ENCODE assay signal across 25 cellular contexts in the genomic region with DNA sequence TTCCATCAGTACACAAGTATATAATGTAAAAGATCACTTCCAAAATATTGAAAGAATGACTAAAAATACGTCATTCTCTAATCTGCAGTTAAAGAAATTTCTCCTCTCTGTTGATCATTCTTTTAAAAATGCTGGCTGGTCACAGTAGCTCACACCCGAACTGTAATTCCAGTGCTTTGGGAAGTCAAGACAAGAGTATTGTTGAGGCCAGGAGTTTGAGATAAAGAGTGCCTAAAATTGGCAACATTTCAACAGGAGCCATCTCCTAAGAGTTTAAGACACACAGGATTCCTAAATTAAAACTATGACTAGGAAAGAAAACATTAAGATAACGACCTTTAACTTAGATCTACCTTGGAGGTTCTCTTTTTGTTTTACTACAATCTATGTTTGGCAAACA. TPM values are rescaled to one million over a fixed set of nuclear protein-coding genes. Genes with fewer than 3 reads are reported as not detected.
A peak's percentile ranks its signal among the peaks of the same experiment; 100 is the strongest.
DNase-seq lines count a peak whose midpoint lies in the region; ATAC-seq, FAIRE-seq and TF ChIP-seq lines count a peak whose summit lies in the region.
"Had no signal": no experiment of that assay in that cellular context is flagged by ENCODE, and none has a peak within 500 bp of the region (broad histone marks: within the 10 kb centered on the region; RNA-seq: fewer than 3 reads in every experiment).

No MANE protein-coding gene starts in this region.

- H3K36me3 ChIP-seq in cardiac muscle cell (no peaks in the 10 kb centered on the region), left ventricle myocardium inferior (no peaks in the 10 kb centered on the region), PC-9 (ENCODE audit: low read depth) (no peaks in the 10 kb centered on the region), esophagus muscularis mucosa (no peaks in the 10 kb centered on the region)
- H3K36me3 ChIP-seq: Peyer's patch had no signal

- peak overlapping the region in 5 of 6 donors; percentile 57 to 95 (median 75) for H3K27ac Mint-ChIP-seq in naive B cell
- H3K27ac Mint-ChIP-seq in stimulated activated naive B cell treated with anti-CD40 and anti-IgM and Interleukin-4, amounts not matched to agents 10 μg/mL and 1 μg/mL and 100 μg/mL, for 72 hours: peak overlapping the region; percentile 51
- H3K27ac Mint-ChIP-seq: CD4-positive, alpha-beta memory T cell; GM23338; H9 had no signal

- no peak for FAIRE-seq in D721Med (lab: Jason Lieb, UNC)
- FAIRE-seq: G401.6, HTR-8/SVneo had no signal

- peaks cover 47 to 80% (median 71%) of the 10 kb centered on the region in 3 donors for H3K4me1 Mint-ChIP-seq in naive B cell
- H3K4me1 Mint-ChIP-seq in stimulated activated naive B cell treated with anti-CD40 and anti-IgM and Interleukin-4, amounts not matched to agents 10 μg/mL and 1 μg/mL and 100 μg/mL, for 72 hours: peaks cover 35 to 80% of the 10 kb centered on the region in 2 donors

- no peaks in the 10 kb centered on the region for H3K27me3 Mint-ChIP-seq in naive B cell
- no peaks in the 10 kb centered on the region for H3K27me3 Mint-ChIP-seq in stimulated activated naive B cell treated with anti-CD40 and anti-IgM and Interleukin-4, amounts not matched to agents 10 μg/mL and 1 μg/mL and 100 μg/mL, for 72 hours

- H3K27me3 ChIP-seq in cardiac muscle cell (no peaks in the 10 kb centered on the region), left ventricle myocardium inferior (ENCODE audit: low read depth) (no peaks in the 10 kb centered on the region), PC-9 (ENCODE audit: insufficient read depth, low read depth) (no peaks in the 10 kb centered on the region), esophagus muscularis mucosa (no peaks in the 10 kb centered on the region)
- H3K27me3 ChIP-seq: Peyer's patch had no signal

- 81% methylated on average over 3 of the region's 3 CpGs for WGBS in esophagus muscularis mucosa

- TF ChIP-seq CTCF in cardiac muscle cell (IDR thresholded peaks at IDR 0.05; ENCODE audit: low read depth, low read length) (no peak), left ventricle myocardium inferior (IDR thresholded peaks at IDR 0.05; ENCODE audit: borderline replicate concordance) (no peak), PC-9 (conservative IDR thresholded peaks at IDR 0.05) (no peak), D721Med (IDR thresholded peaks at IDR 0.05; ENCODE audit: insufficient read depth, missing control alignments) (no peak), esophagus muscularis mucosa (IDR thresholded peaks at IDR 0.05) (no peak)

- H3K4me1 ChIP-seq in cardiac muscle cell (ENCODE audit: low read depth) (peaks cover 13% of the 10 kb centered on the region), left ventricle myocardium inferior (peaks cover 16% of the 10 kb centered on the region), PC-9 (replicated peaks; ENCODE audit: insufficient read depth) (peaks cover 12% of the 10 kb centered on the region), esophagus muscularis mucosa (peaks cover 0 to 9% (median 8%) of the 10 kb centered on the region in 4 donors)

- H3K27ac ChIP-seq in cardiac muscle cell (peak overlapping the region; percentile 52), left ventricle myocardium inferior (replicated peaks) (no peak overlapping the region), PC-9 (no peak overlapping the region), esophagus muscularis mucosa (replicated peaks in 1 of 4) (no peak overlapping the region)
- H3K27ac ChIP-seq: KMS-11, Peyer's patch had no signal

- no peaks in the 10 kb centered on the region for H3K36me3 Mint-ChIP-seq in naive B cell
- no peaks in the 10 kb centered on the region for H3K36me3 Mint-ChIP-seq in stimulated activated naive B cell treated with anti-CD40 and anti-IgM and Interleukin-4, amounts not matched to agents 10 μg/mL and 1 μg/mL and 100 μg/mL, for 72 hours

- no peak for ATAC-seq in naive B cell (ENCODE audit: low read depth in 2 of 2)
- ATAC-seq in stimulated activated naive B cell treated with anti-CD40 and anti-IgM and Interleukin-4, amounts not matched to agents 10 μg/mL and 1 μg/mL and 100 μg/mL, for 72 hours (replicated peaks): no peak
- ATAC-seq: GM23338 had no signal

- H3K9me2 ChIP-seq in PC-9 (ENCODE audit: insufficient read depth): no peaks in the 10 kb centered on the region
- H3K9me2 ChIP-seq: SK-N-SH had no signal

- POLR2A ChIA-PET in PC-9 (lab: Charles Lee; ENCODE audit: unreplicated experiment): no interaction called here

- no TSS peak for BruUV-seq in PC-9 (replicated peaks; lab: Mats Ljungman, UMichigan)

- H3K4me3 ChIP-seq in cardiac muscle cell: no peak overlapping the region
- no peak overlapping the region for H3K4me3 ChIP-seq in left ventricle myocardium inferior
- H3K4me3 ChIP-seq in PC-9: no peak overlapping the region
- H3K4me3 ChIP-seq in esophagus muscularis mucosa: no peak overlapping the region
- H3K4me3 ChIP-seq: GM23338, Peyer's patch had no signal

- H3K9me3 Mint-ChIP-seq in naive B cell: peaks cover 0 to 2% (median 0%) of the 10 kb centered on the region in 7 donors
- H3K9me3 Mint-ChIP-seq in stimulated activated naive B cell treated with anti-CD40 and anti-IgM and Interleukin-4, amounts not matched to agents 10 μg/mL and 1 μg/mL and 100 μg/mL, for 72 hours: no peaks in the 10 kb centered on the region
- H3K9me3 Mint-ChIP-seq: CD4-positive, alpha-beta memory T cell; GM23338; H9 had no signal

- H2AFZ ChIP-seq in PC-9: 0 out of 2 replicates have a peak overlapping the region, but pooled peaks have one; percentile 53
- H2AFZ ChIP-seq: GM23338 had no signal

- peaks cover 30% of the 10 kb centered on the region for H3F3A ChIP-seq in PC-9 (ENCODE audit: insufficient read depth, low read depth)

- CTCF ChIA-PET in PC-9 (lab: Charles Lee): no interaction called here

- TF ChIP-seq EP300 in esophagus muscularis mucosa (IDR thresholded peaks at IDR 0.05): no peak

- no peak overlapping the region for H3K4me2 ChIP-seq in PC-9
- H3K4me2 ChIP-seq: GM23338, KMS-11, SK-N-SH had no signal

- TF ChIP-seq POLR2A in esophagus muscularis mucosa (IDR thresholded peaks at IDR 0.05; ENCODE audit: low read depth): no peak

- peaks cover 2% of the 10 kb centered on the region for H3K79me2 ChIP-seq in PC-9 (ENCODE audit: low read depth)

- DNase-seq in cardiac muscle cell (ENCODE audit: low read depth in 1 of 2, low spot score in 1 of 2) (no peak), left ventricle myocardium inferior (no peak), PC-9 (no peak), naive B cell (no peak), D721Med (ENCODE audit: insufficient read length, low spot score) (no peak), esophagus muscularis mucosa (ENCODE audit: extremely low spot score) (no peak), SHP77 (lab: John Stamatoyannopoulos, UW) (no peak)
- no peak for DNase-seq in stimulated activated naive B cell treated with anti-CD40 and anti-IgM and Interleukin-4, amounts not matched to agents 10 μg/mL and 1 μg/mL and 100 μg/mL, for 72 hours
- DNase-seq: 8988T; ACHN; CD4-positive, alpha-beta memory T cell; COR-L47; H9; MM.1S; NCI-H1417; NCI-H1694; NCI-H69; Peyer's patch; SK-N-SH had no signal

- peak overlapping the region in 2 of 8 donors; percentile 31 to 50 for H3K4me3 Mint-ChIP-seq in naive B cell
- H3K4me3 Mint-ChIP-seq in stimulated activated naive B cell treated with anti-CD40 and anti-IgM and Interleukin-4, amounts not matched to agents 10 μg/mL and 1 μg/mL and 100 μg/mL, for 72 hours: no peak overlapping the region
- H3K4me3 Mint-ChIP-seq: CD4-positive, alpha-beta memory T cell; GM23338; H9 had no signal

- no peaks in the 10 kb centered on the region for H4K20me1 ChIP-seq in PC-9 (ENCODE audit: insufficient read depth)

- intact Hi-C loops in left ventricle myocardium inferior (cut with micrococcal nuclease) (no loop called here), PC-9 (cut with micrococcal nuclease; ENCODE audit: unreplicated experiment) (no loop called here), esophagus muscularis mucosa (cut with DNase I) (no loop called here)

- H3K9me3 ChIP-seq in cardiac muscle cell (ENCODE audit: low read depth): no peaks in the 10 kb centered on the region
- H3K9me3 ChIP-seq in left ventricle myocardium inferior (replicated peaks): no peaks in the 10 kb centered on the region
- no peaks in the 10 kb centered on the region for H3K9me3 ChIP-seq in PC-9 (ENCODE audit: insufficient read depth, low read depth)
- H3K9me3 ChIP-seq in esophagus muscularis mucosa: no peaks in the 10 kb centered on the region
- H3K9me3 ChIP-seq: Peyer's patch, SK-N-SH had no signal

RNA-seq across cellular contexts. Expression of a gene that starts 4.5 kb away (rescaled TPM):
- total RNA-seq in cardiac muscle cell: 25.0 and 32.2 TPM in 2 replicates
- 19.7 and 32.7 TPM in 2 replicates for polyA plus RNA-seq in cardiac muscle cell
- total RNA-seq in left ventricle myocardium inferior: 22.8 TPM
- total RNA-seq in PC-9 (2021): 32.3 and 32.6 TPM in 2 replicates
- polyA plus RNA-seq in naive B cell (ENCODE audit: low read depth in 6 of 6): 10 to 100 TPM in 4 of 6 donors, 1 to 10 TPM in 1, not detected in 1; 7.3 to 16.2 (median 14.1) TPM
- 10 to 100 TPM; 42.3 to 65.8 (median 47.9) TPM for total RNA-seq in esophagus muscularis mucosa

RNA-seq across cellular contexts. Expression of a gene that starts 25.9 kb away (rescaled TPM):
- total RNA-seq in cardiac muscle cell: not detected in 2 replicates
- polyA plus RNA-seq in cardiac muscle cell: 0.76 TPM in 1 of 2 replicates, not detected in the other
- total RNA-seq in left ventricle myocardium inferior: not detected
- not detected in 2 replicates for total RNA-seq in PC-9 (2021)
- under 1 TPM in 1 of 6 donors, not detected in 5; 0.45 TPM for polyA plus RNA-seq in naive B cell (ENCODE audit: low read depth in 6 of 6)
- total RNA-seq in esophagus muscularis mucosa: not detected
- total RNA-seq: CD4-positive, alpha-beta memory T cell; GM23338; H9; NCI-H460; Peyer's patch had no signal
- polyA plus RNA-seq: BJ, SK-N-SH had no signal
